6 cellular contexts compared by ENCODE assay signal in genomic region chr2:99153921-99154604, GRCh38. TPM values are rescaled to one million over a fixed set of nuclear protein-coding genes. Genes with fewer than 3 reads are reported as not detected.
A peak's percentile ranks its signal among the peaks of the same experiment; 100 is the strongest.
DNase-seq lines count a peak whose midpoint lies in the region; ATAC-seq and TF ChIP-seq lines count a peak whose summit lies in the region.

No MANE protein-coding gene starts in this region.

- H3K27ac Mint-ChIP-seq in IgD-negative memory B cell: peak overlapping the region in 2 of 3 donors; percentile 97 to 99
- peak overlapping the region; percentile 85 for H3K27ac Mint-ChIP-seq in chondrocyte (ENCODE audit: unreplicated experiment)
- peak overlapping the region; percentile 97 for H3K27ac Mint-ChIP-seq in progenitor cell of endocrine pancreas

- no peaks in the 10 kb centered on the region for H3K27me3 Mint-ChIP-seq in IgD-negative memory B cell
- H3K27me3 Mint-ChIP-seq in chondrocyte (ENCODE audit: low read depth): no peaks in the 10 kb centered on the region
- no peaks in the 10 kb centered on the region for H3K27me3 Mint-ChIP-seq in progenitor cell of endocrine pancreas

- H3K4me3 Mint-ChIP-seq in IgD-negative memory B cell: peak overlapping the region in 2 of 4 donors; percentile 91 to 100
- peak overlapping the region; percentile 93 for H3K4me3 Mint-ChIP-seq in chondrocyte (ENCODE audit: unreplicated experiment)
- peak overlapping the region; percentile 96 for H3K4me3 Mint-ChIP-seq in progenitor cell of endocrine pancreas (ENCODE audit: low read depth)

- TF ChIP-seq CTCF in chondrocyte (IDR thresholded peaks at IDR 0.05) (no peak), progenitor cell of endocrine pancreas (IDR thresholded peaks at IDR 0.05; ENCODE audit: unreplicated experiment) (no peak)

- ATAC-seq in GM18909 (IDR thresholded peaks at IDR 0.05; ENCODE audit: poor library complexity, unreplicated experiment) (no peak), HG03039 (IDR thresholded peaks at IDR 0.05; ENCODE audit: unreplicated experiment) (no peak)

- no peak for DNase-seq in chondrocyte (ENCODE audit: low spot score)
- no peak for DNase-seq in progenitor cell of endocrine pancreas (ENCODE audit: low spot score, unreplicated experiment)
- DNase-seq in UCSD-AML1 (lab: John Stamatoyannopoulos, UW; ENCODE audit: unreplicated experiment): no peak

- peaks cover 3% of the 10 kb centered on the region for H3K36me3 Mint-ChIP-seq in IgD-negative memory B cell
- H3K36me3 Mint-ChIP-seq in chondrocyte (ENCODE audit: low read depth): peaks cover 3% of the 10 kb centered on the region
- peaks cover 9% of the 10 kb centered on the region for H3K36me3 Mint-ChIP-seq in progenitor cell of endocrine pancreas (ENCODE audit: insufficient read depth)

- no peaks in the 10 kb centered on the region for H3K9me3 Mint-ChIP-seq in IgD-negative memory B cell
- H3K9me3 Mint-ChIP-seq in chondrocyte (ENCODE audit: low read depth): no peaks in the 10 kb centered on the region
- H3K9me3 Mint-ChIP-seq in progenitor cell of endocrine pancreas (ENCODE audit: low read depth): no peaks in the 10 kb centered on the region

- H3K4me1 Mint-ChIP-seq in IgD-negative memory B cell: peaks cover 27 to 34% (median 33%) of the 10 kb centered on the region in 3 donors
- H3K4me1 Mint-ChIP-seq in chondrocyte (ENCODE audit: low read depth): peaks cover 23% of the 10 kb centered on the region
- H3K4me1 Mint-ChIP-seq in progenitor cell of endocrine pancreas (ENCODE audit: low read depth): peaks cover 20% of the 10 kb centered on the region

RNA-seq across cellular contexts. Expression of gene TSGA10, which starts 0.7 kb away (rescaled TPM):
- polyA plus RNA-seq in IgD-negative memory B cell: 19.7 TPM
- 2.3 to 4.0 TPM (median 3.3 TPM) in 3 replicates for total RNA-seq in chondrocyte
- 12.3 and 13.8 TPM in 2 replicates for total RNA-seq in progenitor cell of endocrine pancreas

RNA-seq across cellular contexts. Expression of gene LIPT1, which starts 0.7 kb away (rescaled TPM):
- 18.5 TPM for polyA plus RNA-seq in IgD-negative memory B cell
- total RNA-seq in chondrocyte (3.4 to 4.0 TPM (median 3.6 TPM) in 3 replicates), progenitor cell of endocrine pancreas (5.3 and 6.3 TPM in 2 replicates)

RNA-seq across cellular contexts. Expression of gene C2orf15, which starts 12.6 kb away (rescaled TPM):
- polyA plus RNA-seq in IgD-negative memory B cell: 2.0 TPM
- total RNA-seq in chondrocyte (0.17 to 0.26 TPM in 2 of 3 replicates, not detected in the other), progenitor cell of endocrine pancreas (16.0 and 19.6 TPM in 2 replicates)

RNA-seq across cellular contexts. Expression of gene MITD1, which starts 26.8 kb away (rescaled TPM):
- 43.2 TPM for polyA plus RNA-seq in IgD-negative memory B cell
- total RNA-seq in chondrocyte: 18.0 to 20.3 TPM (median 19.6 TPM) in 3 replicates
- 37.8 and 38.4 TPM in 2 replicates for total RNA-seq in progenitor cell of endocrine pancreas

RNA-seq across cellular contexts. Expression of gene MRPL30, which starts 26.9 kb away (rescaled TPM):
- 16.7 TPM for polyA plus RNA-seq in IgD-negative memory B cell
- total RNA-seq in chondrocyte (20.7 to 22.3 TPM (median 21.5 TPM) in 3 replicates), progenitor cell of endocrine pancreas (32.6 and 37.3 TPM in 2 replicates)

Comparison
In these comparisons a context has a peak if more than half of its experiments do, and no peak if none do; other contexts are left out.
1. RNA of gene C2orf15, which starts 12.6 kb away (total RNA-seq): 16.0 to 19.6 TPM in progenitor cell of endocrine pancreas; 0.17 to 0.26 TPM in chondrocyte; every median in the first group is over 10 times any median in the second.
2. Peak in every context shown above with its lines, with median percentiles within 50 percentile points of each other: H3K27ac Mint-ChIP-seq.